ENCODE assay signal across 23 cellular contexts in the genomic region with DNA sequence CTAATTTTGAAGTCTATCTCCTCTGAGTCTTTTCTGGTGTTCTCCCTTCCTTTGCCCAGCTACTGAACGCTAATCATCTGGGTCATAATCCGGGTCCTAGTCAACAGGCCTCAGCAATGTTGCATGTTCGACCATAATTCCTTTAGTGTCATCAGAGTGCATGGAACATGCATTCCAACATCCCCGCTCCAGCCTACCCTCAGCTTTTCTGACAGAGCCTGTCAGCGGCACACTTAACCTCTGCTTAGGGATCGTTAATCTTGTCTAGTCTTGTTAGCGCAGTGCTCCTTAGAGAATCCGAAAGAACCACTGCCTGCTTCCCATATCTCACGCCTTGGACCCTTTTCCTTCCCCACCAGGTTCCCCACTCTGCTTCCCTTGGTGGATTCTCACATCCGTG.
A peak's percentile ranks its signal among the peaks of the same experiment; 100 is the strongest.
DNase-seq lines count a peak whose midpoint lies in the region; ATAC-seq, FAIRE-seq and TF ChIP-seq lines count a peak whose summit lies in the region.
"Had no signal": no experiment of that assay in that cellular context is flagged by ENCODE, and none has a peak within 500 bp of the region (broad histone marks: within the 10 kb centered on the region; RNA-seq: fewer than 3 reads in every experiment).

No MANE protein-coding gene starts in this region.

- H3K4me2 ChIP-seq in keratinocyte (ENCODE audit: control insufficient read depth, extremely low read depth, insufficient read depth, low read depth, low read length), result no peak overlapping the region

- no peaks in the 10 kb centered on the region for H3K79me2 ChIP-seq in keratinocyte (ENCODE audit: control insufficient read depth, insufficient read depth, low read length)

- POLR2A ChIA-PET in A673 (lab: Charles Lee; ENCODE audit: low non-redundant PET), result no interaction called here

- H3K4me3 ChIP-seq in keratinocyte (ENCODE audit: control insufficient read depth in 2 of 3, extremely low read depth in 1 of 3, insufficient read depth in 2 of 3, low read depth in 1 of 3, low read length in 3 of 3) (no peak overlapping the region), A673 (ENCODE audit: low read depth, low read length, poor library complexity, severe bottlenecking) (no peak overlapping the region)

- H3K9me3 ChIP-seq in keratinocyte (ENCODE audit: control insufficient read depth, low read depth, low read length), result no peaks in the 10 kb centered on the region
- H3K9me3 ChIP-seq in A673 (ENCODE audit: low read depth, low read length, poor library complexity, severe bottlenecking), result no peaks in the 10 kb centered on the region
- H3K9me3 ChIP-seq: BE2C had no signal

- H3K4me1 Mint-ChIP-seq in activated T-cell treated with anti-CD3 and anti-CD28 coated beads, Interleukin-2, amount 50 U/mL, for 4 hours (ENCODE audit: low read depth), result no peaks in the 10 kb centered on the region
- H3K4me1 Mint-ChIP-seq: CD4-positive, CD25-positive, alpha-beta regulatory T cell; CD8-positive, alpha-beta memory T cell had no signal

- H3K9ac ChIP-seq in keratinocyte (ENCODE audit: control insufficient read depth, extremely low read depth, insufficient read depth, low read length), result no peak overlapping the region

- H3K4me3 Mint-ChIP-seq in activated T-cell treated with anti-CD3 and anti-CD28 coated beads, Interleukin-2, amount 50 U/mL, for 4 hours, result peak overlapping the region; percentile 4
- H3K4me3 Mint-ChIP-seq: CD4-positive, CD25-positive, alpha-beta regulatory T cell; CD8-positive, alpha-beta memory T cell; H9; IgD-negative memory B cell had no signal

- no peaks in the 10 kb centered on the region for H3K9me3 Mint-ChIP-seq in activated T-cell treated with anti-CD3 and anti-CD28 coated beads, Interleukin-2, amount 50 U/mL, for 4 hours

- no peaks in the 10 kb centered on the region for H3K27me3 ChIP-seq in keratinocyte (ENCODE audit: control insufficient read depth, extremely low read depth, insufficient read depth, low read length)
- H3K27me3 ChIP-seq in A673 (replicated peaks; ENCODE audit: insufficient read depth, low read depth, low read length, poor library complexity), result no peaks in the 10 kb centered on the region
- H3K27me3 ChIP-seq: BE2C had no signal

- H2AFZ ChIP-seq in keratinocyte (ENCODE audit: control insufficient read depth, low read length), result peak overlapping the region; percentile 35

- no peak for ATAC-seq in activated T-cell treated with anti-CD3 and anti-CD28 coated beads, Interleukin-2, amount 50 U/mL, for 4 hours
- no peak for ATAC-seq in GM21576 (IDR thresholded peaks at IDR 0.05; ENCODE audit: unreplicated experiment)
- ATAC-seq: HepG2 had no signal

- H3K36me3 ChIP-seq in keratinocyte (ENCODE audit: control insufficient read depth in 2 of 2, extremely low read depth in 1 of 2, insufficient read depth in 2 of 2, low read length in 2 of 2) (no peaks in the 10 kb centered on the region), A673 (ENCODE audit: insufficient read depth, low read length, poor library complexity, severe bottlenecking) (no peaks in the 10 kb centered on the region)
- H3K36me3 ChIP-seq: BE2C had no signal

- no peaks in the 10 kb centered on the region for H4K20me1 ChIP-seq in keratinocyte (ENCODE audit: control insufficient read depth, extremely low read depth, insufficient read depth, low read length)

- H3K4me1 ChIP-seq in keratinocyte (ENCODE audit: control insufficient read depth, extremely low read depth, insufficient read depth, low read length), result no peaks in the 10 kb centered on the region
- H3K4me1 ChIP-seq in A673 (ENCODE audit: insufficient read depth, low read length, poor library complexity, severe bottlenecking), result no peaks in the 10 kb centered on the region
- H3K4me1 ChIP-seq: BE2C had no signal

- peaks cover 2% of the 10 kb centered on the region for H3K27me3 Mint-ChIP-seq in activated T-cell treated with anti-CD3 and anti-CD28 coated beads, Interleukin-2, amount 50 U/mL, for 4 hours (ENCODE audit: low read depth)
- H3K27me3 Mint-ChIP-seq: IgD-negative memory B cell had no signal

- dilution Hi-C loops in keratinocyte (cut with MboI; ENCODE audit: extremely low pct_ligation_motif_present, low sequenced_read_pairs), result no loop called here

- TF ChIP-seq CTCF in keratinocyte (optimal IDR thresholded peaks at IDR 0.05 in 1 of 3, IDR thresholded peaks at IDR 0.05 in 1 of 3, conservative IDR thresholded peaks at IDR 0.05 in 1 of 3; ENCODE audit: extremely low read depth in 1 of 3, insufficient read depth in 2 of 3, low read length in 3 of 3) (no peak), A673 (conservative IDR thresholded peaks at IDR 0.05; ENCODE audit: low read depth, low read length) (no peak)

- intact Hi-C loops in A673 (cut with micrococcal nuclease; ENCODE audit: unreplicated experiment), result no loop called here

- CTCF ChIA-PET in A673 (lab: Charles Lee), result no interaction called here

- BruUV-seq in A673 (replicated peaks; lab: Mats Ljungman, UMichigan), result no TSS peak

- H3K9me1 ChIP-seq in keratinocyte (ENCODE audit: control insufficient read depth, extremely low read depth, insufficient read depth, low read length), result no peaks in the 10 kb centered on the region

- no peak for DNase-seq in activated T-cell treated with anti-CD3 and anti-CD28 coated beads, Interleukin-2, amount 50 U/mL, for 4 hours
- DNase-seq in activated T-cell treated with anti-CD3 and anti-CD28 coated beads for 4 hours (no peak), keratinocyte (ENCODE audit: low read depth, low spot score) (no peak), retina (peak; percentile 54), kidney tubule cell (ENCODE audit: low spot score) (no peak), A673 (ENCODE audit: low spot score) (no peak)
- DNase-seq: ACHN; BE2C; C1 segment of cervical spinal cord; CD4-positive, CD25-positive, alpha-beta regulatory T cell; CD8-positive, alpha-beta memory T cell; COR-L47; DMS 273 treated with DMSO at 0.1 percent for 48 hours; DMS53; DND-41; EL; H9 had no signal

- H3K27ac ChIP-seq in keratinocyte (ENCODE audit: control insufficient read depth, insufficient read depth, low read length) (no peak overlapping the region), A673 (ENCODE audit: low read depth, low read length, poor library complexity, severe bottlenecking) (no peak overlapping the region)

- no peak for FAIRE-seq in keratinocyte (lab: Jason Lieb, UNC)
- FAIRE-seq: G401.6, GM12891, H1, HepG2 had no signal

- H3K36me3 Mint-ChIP-seq in activated T-cell treated with anti-CD3 and anti-CD28 coated beads, Interleukin-2, amount 50 U/mL, for 4 hours (ENCODE audit: insufficient read depth), result no peaks in the 10 kb centered on the region
- H3K36me3 Mint-ChIP-seq: CD4-positive, CD25-positive, alpha-beta regulatory T cell; CD8-positive, alpha-beta memory T cell had no signal
